ENCODE assay signal across 8 cellular contexts in genomic region chr19:42121666-42122069, GRCh38. TPM values are rescaled to one million over a fixed set of nuclear protein-coding genes. Genes with fewer than 3 reads are reported as not detected.
DNase-seq lines count a peak whose midpoint lies in the region; ATAC-seq and TF ChIP-seq lines count a peak whose summit lies in the region.

No MANE protein-coding gene starts in this region.

- peak overlapping the region; percentile 96 for H3K27ac ChIP-seq in SU-DHL-6 (ENCODE audit: low read depth, low read length)

- H3K9me3 ChIP-seq in SU-DHL-6 (ENCODE audit: insufficient read depth, low read length) = no peaks in the 10 kb centered on the region

- H3K9me2 ChIP-seq in SU-DHL-6 (replicated peaks; ENCODE audit: insufficient read depth, low read length) = no peaks in the 10 kb centered on the region

- no peak overlapping the region for H2AFZ ChIP-seq in SU-DHL-6 (ENCODE audit: low read depth, low read length, severe bottlenecking)

- ATAC-seq in GM21825 (IDR thresholded peaks at IDR 0.05; ENCODE audit: unreplicated experiment) (peak; percentile 37), GM18861 (IDR thresholded peaks at IDR 0.05; ENCODE audit: unreplicated experiment) (no peak), GM18511 (IDR thresholded peaks at IDR 0.05; ENCODE audit: unreplicated experiment) (no peak)
- ATAC-seq in activated naive CD4-positive, alpha-beta T cell treated with anti-CD3 and anti-CD28 coated beads, Interleukin-2, amount 50 U/mL, for 72 hours = peak; percentile 77 to 82

- H3K36me3 Mint-ChIP-seq in activated naive CD4-positive, alpha-beta T cell treated with anti-CD3 and anti-CD28 coated beads, Interleukin-2, amount 50 U/mL, for 72 hours = peaks cover 0 to 24% of the 10 kb centered on the region in 2 donors

- H3K4me2 ChIP-seq in SU-DHL-6 (ENCODE audit: low read depth, low read length, poor library complexity, severe bottlenecking) = peak overlapping the region; percentile 49

- peak overlapping the region; percentile 8 for H3K4me3 ChIP-seq in SU-DHL-6 (ENCODE audit: insufficient read depth, low read length, poor library complexity, severe bottlenecking)

- peak overlapping the region; percentile 89 to 92 for H3K27ac Mint-ChIP-seq in activated naive CD4-positive, alpha-beta T cell treated with anti-CD3 and anti-CD28 coated beads, Interleukin-2, amount 50 U/mL, for 72 hours

- H3K36me3 ChIP-seq in SU-DHL-6 (ENCODE audit: low read length) = peaks cover 10% of the 10 kb centered on the region; the same call in 1 of the 2 replicates

- no peaks in the 10 kb centered on the region for H4K20me1 ChIP-seq in SU-DHL-6 (ENCODE audit: low read depth, low read length)

- no peaks in the 10 kb centered on the region for H3K27me3 ChIP-seq in SU-DHL-6 (ENCODE audit: low read length)

- peak overlapping the region; percentile 58 for H3K9ac ChIP-seq in SU-DHL-6 (ENCODE audit: low read length)

- DNase-seq in activated naive CD4-positive, alpha-beta T cell treated with anti-CD3 and anti-CD28 coated beads, Interleukin-2, amount 50 U/mL, for 72 hours (ENCODE audit: low spot score in 2 of 2) = peak; percentile 71 to 90
- DNase-seq in kidney tubule cell (ENCODE audit: low spot score) = peak; percentile 90
- peak; percentile 30 to 56 for DNase-seq in stimulated activated CD8-positive, alpha-beta memory T cell treated with anti-CD3 and anti-CD28 coated beads, Interleukin-4, amount 100 ng/mL, for 1 hour (ENCODE audit: low read depth in 2 of 2, low spot score in 1 of 2)
- no peak for DNase-seq in OCI-M2 (lab: John Stamatoyannopoulos, UW; ENCODE audit: unreplicated experiment)

- H3K79me2 ChIP-seq in SU-DHL-6 (ENCODE audit: insufficient read depth, low read length) = peaks cover 43% of the 10 kb centered on the region

- no peaks in the 10 kb centered on the region for H3K9me3 Mint-ChIP-seq in activated naive CD4-positive, alpha-beta T cell treated with anti-CD3 and anti-CD28 coated beads, Interleukin-2, amount 50 U/mL, for 72 hours

- no peak for TF ChIP-seq CTCF in SU-DHL-6 (IDR thresholded peaks at IDR 0.05; ENCODE audit: insufficient read depth, low read length, poor library complexity, severe bottlenecking)

- peaks cover 50% of the 10 kb centered on the region for H3F3A ChIP-seq in SU-DHL-6 (ENCODE audit: insufficient read depth)

RNA-seq across cellular contexts. Expression of gene POU2F2, which starts 10.6 kb away (rescaled TPM):
- total RNA-seq in activated naive CD4-positive, alpha-beta T cell treated with anti-CD3 and anti-CD28 coated beads, Interleukin-2, amount 50 U/mL, for 72 hours = 10 to 100 TPM; 34.2 to 39.6 TPM

RNA-seq across cellular contexts. Expression of gene ZNF574, which starts 45.7 kb away (rescaled TPM):
- total RNA-seq in activated naive CD4-positive, alpha-beta T cell treated with anti-CD3 and anti-CD28 coated beads, Interleukin-2, amount 50 U/mL, for 72 hours = 10 to 100 TPM; 12.5 to 13.9 TPM

RNA-seq across cellular contexts. Expression of gene GRIK5, which starts 51.7 kb away (rescaled TPM):
- total RNA-seq in activated naive CD4-positive, alpha-beta T cell treated with anti-CD3 and anti-CD28 coated beads, Interleukin-2, amount 50 U/mL, for 72 hours = 1 to 10 TPM; 3.5 to 4.0 TPM

Comparison
In these comparisons a context has a peak if more than half of its experiments do, and no peak if none do; other contexts are left out.
1. ATAC-seq: peak in GM21825 (single experiment) and activated naive CD4-positive, alpha-beta T cell treated with anti-CD3 and anti-CD28 coated beads, Interleukin-2, amount 50 U/mL, for 72 hours (2 of 2); none in GM18861 (single experiment) and GM18511 (single experiment).